In genomic region chr1:196698993-196699392, GRCh38 we compare ENCODE assay signal across 25 cellular contexts. TPM values are rescaled to one million over a fixed set of nuclear protein-coding genes. Genes with fewer than 3 reads are reported as not detected.
"Had no signal": no experiment of that assay in that cellular context is flagged by ENCODE, and none has a peak within 500 bp of the region (broad histone marks: within the 10 kb centered on the region; RNA-seq: fewer than 3 reads in every experiment).

No MANE protein-coding gene starts in this region.

- H3K27ac ChIP-seq: brain microvascular endothelial cell, colonic mucosa, epithelial cell of prostate, esophagus squamous epithelium, heart left ventricle, VCaP had no signal

- H3K27ac Mint-ChIP-seq: activated B cell treated with CpG ODN at 0.5 μM for 24 hours; activated CD4-positive, alpha-beta memory T cell treated with anti-CD3 and anti-CD28 coated beads for 36 hours; activated naive CD4-positive, alpha-beta T cell treated with anti-CD3 and anti-CD28 coated beads, Interleukin-2, amount 10 ng/mL, durations not matched to agents 7 days and 5 days; activated naive CD4-positive, alpha-beta T cell treated with anti-CD3 and anti-CD28 coated beads, Interleukin-2, amount 50 U/mL, for 72 hours; activated naive CD8-positive, alpha-beta T cell treated with anti-CD3 and anti-CD28 coated beads, Interleukin-2, amount 10 ng/mL, durations not matched to agents 7 days and 5 days; activated T-cell treated with anti-CD3 and anti-CD28 coated beads, Interleukin-2, amount 50 U/mL, for 24 hours; activated T-cell treated with anti-CD3 and anti-CD28 coated beads, Interleukin-2, amount 50 U/mL, for 72 hours had no signal

- H3K4me3 Mint-ChIP-seq: activated B cell treated with CpG ODN at 0.5 μM for 24 hours; activated CD4-positive, alpha-beta memory T cell treated with anti-CD3 and anti-CD28 coated beads for 36 hours; activated naive CD4-positive, alpha-beta T cell treated with anti-CD3 and anti-CD28 coated beads, Interleukin-2, amount 10 ng/mL, durations not matched to agents 7 days and 5 days; activated naive CD8-positive, alpha-beta T cell treated with anti-CD3 and anti-CD28 coated beads, Interleukin-2, amount 10 ng/mL, durations not matched to agents 7 days and 5 days; activated T-cell treated with anti-CD3 and anti-CD28 coated beads, Interleukin-2, amount 50 U/mL, for 24 hours; activated T-cell treated with anti-CD3 and anti-CD28 coated beads, Interleukin-2, amount 50 U/mL, for 72 hours had no signal

- DNase-seq: activated B cell treated with CpG ODN at 0.5 μM for 24 hours; activated CD4-positive, alpha-beta memory T cell treated with anti-CD3 and anti-CD28 coated beads for 36 hours; activated CD4-positive, alpha-beta T cell treated with anti-CD3 and anti-CD28 coated beads for 48 hours; activated CD8-positive, alpha-beta memory T cell treated with anti-CD3 and anti-CD28 coated beads, Interleukin-2, amount 50 U/mL, for 48 hours; activated gamma-delta T cell; activated naive CD4-positive, alpha-beta T cell; activated naive CD4-positive, alpha-beta T cell treated with anti-CD3 and anti-CD28 coated beads, Interleukin-2, amount 10 ng/mL, durations not matched to agents 7 days and 5 days; activated naive CD8-positive, alpha-beta T cell treated with anti-CD3 and anti-CD28 coated beads, Interleukin-2, amount 10 ng/mL, durations not matched to agents 7 days and 5 days; activated T-cell treated with anti-CD3 and anti-CD28 coated beads for 4 hours; activated T-cell treated with anti-CD3 and anti-CD28 coated beads, Interleukin-2, amount 50 U/mL, for 24 hours; activated T-cell treated with anti-CD3 and anti-CD28 coated beads, Interleukin-2, amount 50 U/mL, for 72 hours; amniotic stem cell; anterior cingulate cortex; brain microvascular endothelial cell; caudate nucleus; colonic mucosa; effector CD8-positive, alpha-beta T cell; esophagus squamous epithelium; glutamatergic neuron; heart left ventricle; T-helper 2 cell had no signal

- H3K4me1 Mint-ChIP-seq: activated B cell treated with CpG ODN at 0.5 μM for 24 hours; activated naive CD4-positive, alpha-beta T cell treated with anti-CD3 and anti-CD28 coated beads, Interleukin-2, amount 10 ng/mL, durations not matched to agents 7 days and 5 days; activated naive CD8-positive, alpha-beta T cell treated with anti-CD3 and anti-CD28 coated beads, Interleukin-2, amount 10 ng/mL, durations not matched to agents 7 days and 5 days had no signal

- H3K4me3 ChIP-seq: colonic mucosa, esophagus squamous epithelium, heart left ventricle had no signal

- H3K27me3 Mint-ChIP-seq: activated B cell treated with CpG ODN at 0.5 μM for 24 hours; activated CD4-positive, alpha-beta memory T cell treated with anti-CD3 and anti-CD28 coated beads for 36 hours; activated naive CD4-positive, alpha-beta T cell treated with anti-CD3 and anti-CD28 coated beads, Interleukin-2, amount 10 ng/mL, durations not matched to agents 7 days and 5 days; activated naive CD8-positive, alpha-beta T cell treated with anti-CD3 and anti-CD28 coated beads, Interleukin-2, amount 10 ng/mL, durations not matched to agents 7 days and 5 days; activated T-cell treated with anti-CD3 and anti-CD28 coated beads, Interleukin-2, amount 50 U/mL, for 24 hours had no signal

- H3K9me3 Mint-ChIP-seq: activated CD4-positive, alpha-beta memory T cell treated with anti-CD3 and anti-CD28 coated beads for 36 hours; activated naive CD8-positive, alpha-beta T cell treated with anti-CD3 and anti-CD28 coated beads, Interleukin-2, amount 10 ng/mL, durations not matched to agents 7 days and 5 days; activated T-cell treated with anti-CD3 and anti-CD28 coated beads, Interleukin-2, amount 50 U/mL, for 24 hours had no signal

- ATAC-seq: activated CD4-positive, CD25-positive, alpha-beta regulatory T cell treated with anti-CD3 and anti-CD28 coated beads, Interleukin-2, amount 50 U/mL, for 24 hours; activated naive CD4-positive, alpha-beta T cell treated with anti-CD3 and anti-CD28 coated beads, Interleukin-2, amount 50 U/mL, for 72 hours; activated T-cell treated with anti-CD3 and anti-CD28 coated beads, Interleukin-2, amount 50 U/mL, for 72 hours; heart left ventricle had no signal

- H3K36me3 Mint-ChIP-seq: activated naive CD4-positive, alpha-beta T cell treated with anti-CD3 and anti-CD28 coated beads, Interleukin-2, amount 10 ng/mL, durations not matched to agents 7 days and 5 days; activated naive CD8-positive, alpha-beta T cell treated with anti-CD3 and anti-CD28 coated beads, Interleukin-2, amount 10 ng/mL, durations not matched to agents 7 days and 5 days had no signal

- H3K27me3 ChIP-seq: brain microvascular endothelial cell, colonic mucosa, esophagus squamous epithelium, heart left ventricle had no signal

- H3K4me1 ChIP-seq: colonic mucosa, esophagus squamous epithelium, heart left ventricle had no signal

- H3K36me3 ChIP-seq: colonic mucosa had no signal

- H3K9me3 ChIP-seq: colonic mucosa, esophagus squamous epithelium, heart left ventricle had no signal

RNA-seq across cellular contexts. Expression of gene CFH, which starts 47.1 kb away (rescaled TPM):
- total RNA-seq: activated B cell treated with CpG ODN at 0.5 μM for 24 hours had no signal
